Comparison of ENCODE assay signal across 19 cellular contexts in the genomic region with DNA sequence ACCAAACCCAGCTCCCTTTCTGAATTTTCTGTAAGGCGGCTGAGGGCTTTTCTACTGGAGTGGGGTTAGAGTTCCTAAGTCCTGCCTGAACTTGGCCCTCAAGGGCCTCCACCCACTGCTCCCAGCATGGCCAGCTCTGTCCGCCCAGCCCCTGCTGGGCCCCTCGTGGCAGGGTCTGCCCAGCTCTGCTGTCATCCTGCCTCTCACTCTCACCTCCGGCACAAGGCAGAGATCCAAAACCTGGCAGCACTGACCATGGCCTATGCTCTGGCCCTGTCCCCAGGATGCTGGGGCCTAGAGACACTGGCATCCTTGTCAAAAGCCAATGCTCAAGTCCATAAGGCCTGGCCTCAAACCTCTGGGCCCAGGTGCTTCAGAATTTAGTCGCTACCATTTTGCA.
DNase-seq lines count a peak whose midpoint lies in the region; ATAC-seq and TF ChIP-seq lines count a peak whose summit lies in the region.
"Had no signal": no experiment of that assay in that cellular context is flagged by ENCODE, and none has a peak within 500 bp of the region (broad histone marks: within the 10 kb centered on the region; RNA-seq: fewer than 3 reads in every experiment).

No MANE protein-coding gene starts in this region.

- H3K4me1 ChIP-seq in left ventricle myocardium inferior (peaks cover 11% of the 10 kb centered on the region), BLaER1 (peaks cover 32% of the 10 kb centered on the region)
- H3K4me1 ChIP-seq: A549 had no signal

- H3K4me3 ChIP-seq in left ventricle myocardium inferior (no peak overlapping the region), BLaER1 (no peak overlapping the region)
- H3K4me3 ChIP-seq: A549, GM12878, GM23338 had no signal

- H3K36me3 ChIP-seq in left ventricle myocardium inferior (peaks cover 97% of the 10 kb centered on the region), BLaER1 (peaks cover 98% of the 10 kb centered on the region)

- H3K27ac ChIP-seq in left ventricle myocardium inferior (replicated peaks) = no peak overlapping the region
- 0 out of 2 replicates have a peak overlapping the region, but pooled peaks have one; percentile 8 for H3K27ac ChIP-seq in BLaER1
- peak overlapping the region; percentile 21 for H3K27ac ChIP-seq in RWPE1
- H3K27ac ChIP-seq: 22Rv1, A549 had no signal

- H3K9ac ChIP-seq in BLaER1 = peak overlapping the region; percentile 55

- peak overlapping the region; percentile 73 for H3K4me2 ChIP-seq in BLaER1
- H3K4me2 ChIP-seq: A549, GM23338 had no signal

- TF ChIP-seq CTCF in left ventricle myocardium inferior (IDR thresholded peaks at IDR 0.05; ENCODE audit: borderline replicate concordance) = no peak
- TF ChIP-seq CTCF in RWPE1 (conservative IDR thresholded peaks at IDR 0.05; ENCODE audit: low read depth) = no peak

- H3K9me3 ChIP-seq in left ventricle myocardium inferior (replicated peaks) = no peaks in the 10 kb centered on the region
- H3K9me3 ChIP-seq in BLaER1 = no peaks in the 10 kb centered on the region
- H3K9me3 ChIP-seq: A549 had no signal

- CTCF ChIA-PET in RWPE1 (lab: Yijun Ruan, JAX) = no interaction called here

- POLR2A ChIA-PET in RWPE1 (lab: Yijun Ruan, JAX; ENCODE audit: low non-redundant PET) = no interaction called here

- intact Hi-C loops in Right ventricle myocardium inferior (cut with DNase I) (no loop called here), left ventricle myocardium inferior (cut with micrococcal nuclease) (no loop called here), left cardiac atrium (cut with DNase I) (no loop called here)

- DNase-seq in Right ventricle myocardium inferior (ENCODE audit: missing footprints) (no peak), left ventricle myocardium inferior (no peak), RWPE1 (ENCODE audit: low spot score) (no peak), left cardiac atrium (no peak), hepatic stellate cell (ENCODE audit: low spot score) (no peak)
- DNase-seq: AML-193; Calu3; CD8-positive, alpha-beta T cell; DMS53; DND-41; EL; HCEC 1CT had no signal

- peaks cover 70% of the 10 kb centered on the region for H4K20me1 ChIP-seq in BLaER1

- ATAC-seq in Right ventricle myocardium inferior (peak; percentile 73), left cardiac atrium (peak; percentile 53 to 74), GM21576 (IDR thresholded peaks at IDR 0.05; ENCODE audit: unreplicated experiment) (no peak), GM21381 (IDR thresholded peaks at IDR 0.05; ENCODE audit: unreplicated experiment) (no peak)
- ATAC-seq: A549; CD8-positive, alpha-beta T cell; GM12878; GM23338 had no signal

- H3K27me3 ChIP-seq in left ventricle myocardium inferior (ENCODE audit: low read depth) = no peaks in the 10 kb centered on the region
- H3K27me3 ChIP-seq in BLaER1 = no peaks in the 10 kb centered on the region

Comparison
In these comparisons a context has a peak if more than half of its experiments do, and no peak if none do; other contexts are left out.
1. ATAC-seq: peak in Right ventricle myocardium inferior (single experiment) and left cardiac atrium (2 of 2); none in GM21576 (single experiment) and GM21381 (single experiment).